In the genomic region with DNA sequence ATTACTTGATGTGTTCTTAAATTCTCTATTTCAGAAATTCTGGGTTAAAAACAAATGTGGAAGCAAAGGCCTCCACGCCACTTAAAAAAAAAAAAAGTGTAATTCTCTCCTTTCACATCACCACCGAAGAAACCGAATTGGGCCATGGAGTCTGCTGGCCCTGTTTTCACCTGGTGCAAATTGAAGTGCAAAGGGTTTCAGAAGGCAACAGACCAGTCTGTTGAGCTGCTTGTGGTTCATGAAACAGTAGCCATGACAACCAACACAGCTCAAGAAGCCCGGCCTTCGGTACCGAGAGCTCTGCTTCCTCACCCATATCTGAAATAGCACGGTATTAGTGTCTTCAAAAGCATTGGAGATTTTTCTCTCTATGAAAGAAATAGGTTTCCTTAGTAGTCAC, we compare ENCODE assay signal across 15 cellular contexts.
DNase-seq lines count a peak whose midpoint lies in the region; ATAC-seq, FAIRE-seq and TF ChIP-seq lines count a peak whose summit lies in the region.
"Had no signal": no experiment of that assay in that cellular context is flagged by ENCODE, and none has a peak within 500 bp of the region (broad histone marks: within the 10 kb centered on the region; RNA-seq: fewer than 3 reads in every experiment).

No MANE protein-coding gene starts in this region.

- no peak overlapping the region for H3K4me3 ChIP-seq in GM23338
- H3K4me3 ChIP-seq: SJSA1 had no signal

- H3K9me3 Mint-ChIP-seq in activated B cell treated with CpG ODN at 0.5 μM for 24 hours: no peaks in the 10 kb centered on the region
- H3K9me3 Mint-ChIP-seq in GM23338: no peaks in the 10 kb centered on the region
- H3K9me3 Mint-ChIP-seq in activated naive CD4-positive, alpha-beta T cell treated with anti-CD3 and anti-CD28 coated beads, Interleukin-2, amount 50 U/mL, for 72 hours: no peaks in the 10 kb centered on the region
- H3K9me3 Mint-ChIP-seq: brain; CD4-positive, CD25-positive, alpha-beta regulatory T cell; HFFc6 had no signal

- ATAC-seq in GM21360 (IDR thresholded peaks at IDR 0.05; ENCODE audit: unreplicated experiment) (peak; percentile 68), HG03066 (IDR thresholded peaks at IDR 0.05; ENCODE audit: low read depth, unreplicated experiment) (peak; percentile 57), activated B cell treated with CpG ODN at 0.5 μM for 24 hours (ENCODE audit: low read depth) (peak; percentile 8), GM23338 (no peak)
- ATAC-seq in activated naive CD4-positive, alpha-beta T cell treated with anti-CD3 and anti-CD28 coated beads, Interleukin-2, amount 50 U/mL, for 72 hours: no peak
- ATAC-seq: right cardiac atrium had no signal

- POLR2A ChIA-PET in activated B cell treated with CpG ODN at 0.5 μM for 24 hours (lab: Charles Lee): no interaction called here

- H3K36me3 Mint-ChIP-seq in activated B cell treated with CpG ODN at 0.5 μM for 24 hours (ENCODE audit: low read depth) (no peaks in the 10 kb centered on the region), GM23338 (ENCODE audit: low read depth) (no peaks in the 10 kb centered on the region)
- peaks cover 0 to 4% of the 10 kb centered on the region in 2 donors for H3K36me3 Mint-ChIP-seq in activated naive CD4-positive, alpha-beta T cell treated with anti-CD3 and anti-CD28 coated beads, Interleukin-2, amount 50 U/mL, for 72 hours

- CTCF ChIA-PET in activated B cell treated with CpG ODN at 0.5 μM for 24 hours (lab: Charles Lee): no interaction called here

- no peak for TF ChIP-seq CTCF in activated B cell treated with CpG ODN at 0.5 μM for 24 hours (IDR thresholded peaks at IDR 0.05)
- TF ChIP-seq CTCF in GM23338 (conservative IDR thresholded peaks at IDR 0.05; ENCODE audit: low read depth in 2 of 2): no peak

- H3K36me3 ChIP-seq in GM23338 (ENCODE audit: insufficient read depth): no peaks in the 10 kb centered on the region

- H3F3A ChIP-seq in GM23338 (replicated peaks; ENCODE audit: low read depth): no peaks in the 10 kb centered on the region

- H3K79me2 ChIP-seq in GM23338 (replicated peaks; ENCODE audit: insufficient read depth): no peaks in the 10 kb centered on the region

- no peak for DNase-seq in GM18507 (ENCODE audit: extremely low spot score, insufficient read length, low read depth)
- no peak for DNase-seq in activated B cell treated with CpG ODN at 0.5 μM for 24 hours
- no peak for DNase-seq in GM23338 (ENCODE audit: low spot score)
- DNase-seq in activated naive CD4-positive, alpha-beta T cell treated with anti-CD3 and anti-CD28 coated beads, Interleukin-2, amount 50 U/mL, for 72 hours (ENCODE audit: low spot score in 2 of 2): no peak
- DNase-seq in SKM-1 (lab: John Stamatoyannopoulos, UW; ENCODE audit: unreplicated experiment): no peak
- DNase-seq in NCI-H524 treated with DMSO at 0.1 percent for 48 hours (lab: John Stamatoyannopoulos, UW): no peak
- DNase-seq: activated CD4-positive, CD25-positive, alpha-beta regulatory T cell; CD4-positive, CD25-positive, alpha-beta regulatory T cell; HFFc6; NCI-H526; right cardiac atrium had no signal

- no peaks in the 10 kb centered on the region for H3K9me2 ChIP-seq in GM23338 (ENCODE audit: insufficient read depth)

- H3K4me2 ChIP-seq in GM23338: no peak overlapping the region

- peaks cover 29% of the 10 kb centered on the region for H3K4me1 ChIP-seq in GM23338 (ENCODE audit: insufficient read depth)
- H3K4me1 ChIP-seq: SJSA1 had no signal

- H3K4me3 Mint-ChIP-seq in activated B cell treated with CpG ODN at 0.5 μM for 24 hours (no peak overlapping the region), GM23338 (no peak overlapping the region)
- H3K4me3 Mint-ChIP-seq: brain; CD4-positive, CD25-positive, alpha-beta regulatory T cell; HFFc6 had no signal

- H3K27me3 Mint-ChIP-seq in activated B cell treated with CpG ODN at 0.5 μM for 24 hours (no peaks in the 10 kb centered on the region), GM23338 (ENCODE audit: insufficient read depth, low read depth, poor library complexity) (peaks cover 21% of the 10 kb centered on the region)
- H3K27me3 Mint-ChIP-seq: brain; CD4-positive, CD25-positive, alpha-beta regulatory T cell had no signal

- no peaks in the 10 kb centered on the region for H3K27me3 ChIP-seq in GM23338 (ENCODE audit: insufficient read depth)
- H3K27me3 ChIP-seq: SJSA1 had no signal

- H4K20me1 ChIP-seq in GM23338 (replicated peaks; ENCODE audit: insufficient read depth): no peaks in the 10 kb centered on the region

- H3K27ac ChIP-seq in GM23338 (ENCODE audit: low read depth): no peak overlapping the region
- H3K27ac ChIP-seq: SJSA1 had no signal

- intact Hi-C loops in activated B cell treated with CpG ODN at 0.5 μM for 24 hours (cut with micrococcal nuclease): no loop called here

- no peak overlapping the region for H2AFZ ChIP-seq in GM23338

- peaks cover 25% of the 10 kb centered on the region for H3K4me1 Mint-ChIP-seq in activated B cell treated with CpG ODN at 0.5 μM for 24 hours
- H3K4me1 Mint-ChIP-seq in GM23338: peaks cover 44% of the 10 kb centered on the region

- H3K27ac Mint-ChIP-seq in activated B cell treated with CpG ODN at 0.5 μM for 24 hours (no peak overlapping the region), GM23338 (no peak overlapping the region)
- no peak overlapping the region for H3K27ac Mint-ChIP-seq in activated naive CD4-positive, alpha-beta T cell treated with anti-CD3 and anti-CD28 coated beads, Interleukin-2, amount 50 U/mL, for 72 hours
- H3K27ac Mint-ChIP-seq: CD4-positive, CD25-positive, alpha-beta regulatory T cell; HFFc6 had no signal

- peak; percentile 74 for FAIRE-seq in GM18507 (lab: Jason Lieb, UNC)

TF ChIP-seq in GM23338, 12 proteins besides CTCF, POLR2A, EP300 and RAD21 (continues in another document):
- no peak for TF ChIP-seq CREB1 (CRISPR knock-in tag; IDR thresholded peaks at IDR 0.05; ENCODE audit: low read depth)
- TF ChIP-seq, protein P1, sequence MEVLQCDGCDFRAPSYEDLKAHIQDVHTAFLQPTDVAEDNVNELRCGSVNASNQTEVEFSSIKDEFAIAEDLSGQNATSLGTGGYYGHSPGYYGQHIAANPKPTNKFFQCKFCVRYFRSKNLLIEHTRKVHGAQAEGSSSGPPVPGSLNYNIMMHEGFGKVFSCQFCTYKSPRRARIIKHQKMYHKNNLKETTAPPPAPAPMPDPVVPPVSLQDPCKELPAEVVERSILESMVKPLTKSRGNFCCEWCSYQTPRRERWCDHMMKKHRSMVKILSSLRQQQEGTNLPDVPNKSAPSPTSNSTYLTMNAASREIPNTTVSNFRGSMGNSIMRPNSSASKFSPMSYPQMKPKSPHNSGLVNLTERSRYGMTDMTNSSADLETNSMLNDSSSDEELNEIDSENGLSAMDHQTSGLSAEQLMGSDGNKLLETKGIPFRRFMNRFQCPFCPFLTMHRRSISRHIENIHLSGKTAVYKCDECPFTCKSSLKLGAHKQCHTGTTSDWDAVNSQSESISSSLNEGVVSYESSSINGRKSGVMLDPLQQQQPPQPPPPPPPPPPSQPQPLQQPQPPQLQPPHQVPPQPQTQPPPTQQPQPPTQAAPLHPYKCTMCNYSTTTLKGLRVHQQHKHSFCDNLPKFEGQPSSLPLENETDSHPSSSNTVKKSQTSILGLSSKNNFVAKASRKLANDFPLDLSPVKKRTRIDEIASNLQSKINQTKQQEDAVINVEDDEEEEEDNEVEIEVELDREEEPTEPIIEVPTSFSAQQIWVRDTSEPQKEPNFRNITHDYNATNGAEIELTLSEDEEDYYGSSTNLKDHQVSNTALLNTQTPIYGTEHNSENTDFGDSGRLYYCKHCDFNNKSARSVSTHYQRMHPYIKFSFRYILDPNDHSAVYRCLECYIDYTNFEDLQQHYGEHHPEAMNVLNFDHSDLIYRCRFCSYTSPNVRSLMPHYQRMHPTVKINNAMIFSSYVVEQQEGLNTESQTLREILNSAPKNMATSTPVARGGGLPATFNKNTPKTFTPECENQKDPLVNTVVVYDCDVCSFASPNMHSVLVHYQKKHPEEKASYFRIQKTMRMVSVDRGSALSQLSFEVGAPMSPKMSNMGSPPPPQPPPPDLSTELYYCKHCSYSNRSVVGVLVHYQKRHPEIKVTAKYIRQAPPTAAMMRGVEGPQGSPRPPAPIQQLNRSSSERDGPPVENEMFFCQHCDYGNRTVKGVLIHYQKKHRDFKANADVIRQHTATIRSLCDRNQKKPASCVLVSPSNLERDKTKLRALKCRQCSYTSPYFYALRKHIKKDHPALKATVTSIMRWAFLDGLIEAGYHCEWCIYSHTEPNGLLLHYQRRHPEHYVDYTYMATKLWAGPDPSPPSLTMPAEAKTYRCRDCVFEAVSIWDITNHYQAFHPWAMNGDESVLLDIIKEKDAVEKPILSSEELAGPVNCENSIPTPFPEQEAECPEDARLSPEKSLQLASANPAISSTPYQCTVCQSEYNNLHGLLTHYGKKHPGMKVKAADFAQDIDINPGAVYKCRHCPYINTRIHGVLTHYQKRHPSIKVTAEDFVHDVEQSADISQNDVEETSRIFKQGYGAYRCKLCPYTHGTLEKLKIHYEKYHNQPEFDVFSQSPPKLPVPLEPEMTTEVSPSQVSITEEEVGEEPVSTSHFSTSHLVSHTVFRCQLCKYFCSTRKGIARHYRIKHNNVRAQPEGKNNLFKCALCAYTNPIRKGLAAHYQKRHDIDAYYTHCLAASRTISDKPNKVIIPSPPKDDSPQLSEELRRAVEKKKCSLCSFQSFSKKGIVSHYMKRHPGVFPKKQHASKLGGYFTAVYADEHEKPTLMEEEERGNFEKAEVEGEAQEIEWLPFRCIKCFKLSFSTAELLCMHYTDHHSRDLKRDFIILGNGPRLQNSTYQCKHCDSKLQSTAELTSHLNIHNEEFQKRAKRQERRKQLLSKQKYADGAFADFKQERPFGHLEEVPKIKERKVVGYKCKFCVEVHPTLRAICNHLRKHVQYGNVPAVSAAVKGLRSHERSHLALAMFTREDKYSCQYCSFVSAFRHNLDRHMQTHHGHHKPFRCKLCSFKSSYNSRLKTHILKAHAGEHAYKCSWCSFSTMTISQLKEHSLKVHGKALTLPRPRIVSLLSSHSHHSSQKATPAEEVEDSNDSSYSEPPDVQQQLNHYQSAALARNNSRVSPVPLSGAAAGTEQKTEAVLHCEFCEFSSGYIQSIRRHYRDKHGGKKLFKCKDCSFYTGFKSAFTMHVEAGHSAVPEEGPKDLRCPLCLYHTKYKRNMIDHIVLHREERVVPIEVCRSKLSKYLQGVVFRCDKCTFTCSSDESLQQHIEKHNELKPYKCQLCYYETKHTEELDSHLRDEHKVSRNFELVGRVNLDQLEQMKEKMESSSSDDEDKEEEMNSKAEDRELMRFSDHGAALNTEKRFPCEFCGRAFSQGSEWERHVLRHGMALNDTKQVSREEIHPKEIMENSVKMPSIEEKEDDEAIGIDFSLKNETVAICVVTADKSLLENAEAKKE (CRISPR knock-in tag; IDR thresholded peaks at IDR 0.05): no peak
- no peak for TF ChIP-seq EZH2phosphoT487 (IDR thresholded peaks at IDR 0.05; ENCODE audit: unreplicated experiment)
- TF ChIP-seq JUNB (IDR thresholded peaks at IDR 0.05; ENCODE audit: unreplicated experiment): no peak

Comparison
In these comparisons a context has a peak if more than half of its experiments do, and no peak if none do; other contexts are left out.
1. ATAC-seq: peak in GM21360 (single experiment), HG03066 (single experiment) and activated B cell treated with CpG ODN at 0.5 μM for 24 hours (single experiment); none in GM23338 (single experiment) and activated naive CD4-positive, alpha-beta T cell treated with anti-CD3 and anti-CD28 coated beads, Interleukin-2, amount 50 U/mL, for 72 hours (0 of 2).